ENCODE assay signal across 25 cellular contexts in genomic region chr3:150020527-150020926, GRCh38. TPM values are rescaled to one million over a fixed set of nuclear protein-coding genes. Genes with fewer than 3 reads are reported as not detected.
DNase-seq lines count a peak whose midpoint lies in the region; FAIRE-seq and TF ChIP-seq lines count a peak whose summit lies in the region.
"Had no signal": no experiment of that assay in that cellular context is flagged by ENCODE, and none has a peak within 500 bp of the region (broad histone marks: within the 10 kb centered on the region; RNA-seq: fewer than 3 reads in every experiment).

No MANE protein-coding gene starts in this region.

- in situ Hi-C loops in brain microvascular endothelial cell (cut with HindIII; ENCODE audit: low pct_ligation_motif_present, low sequenced_read_pairs), result no loop called here

- no peaks in the 10 kb centered on the region for H3K9me1 ChIP-seq in keratinocyte (ENCODE audit: control insufficient read depth, extremely low read depth, insufficient read depth, low read length)

- H3K27me3 ChIP-seq in brain microvascular endothelial cell (replicated peaks), result no peaks in the 10 kb centered on the region
- no peaks in the 10 kb centered on the region for H3K27me3 ChIP-seq in keratinocyte (ENCODE audit: control insufficient read depth, extremely low read depth, insufficient read depth, low read length)
- H3K27me3 ChIP-seq: heart right ventricle, SJSA1, testis had no signal

- H3K9me3 Mint-ChIP-seq in activated CD4-positive, alpha-beta memory T cell treated with anti-CD3 and anti-CD28 coated beads for 36 hours, result peaks cover 17% of the 10 kb centered on the region
- H3K9me3 Mint-ChIP-seq: activated T-helper 2 cell treated with anti-CD3 and anti-CD28 coated beads, Interferon-gamma antibody, Interleukin-2, Interleukin-4, amounts not matched to agents 10 μg/mL and 5 μg/mL and 100 μg/mL, durations not matched to agents 14 hours and 24 hours and 36 hours; T-helper 2 cell treated with Interferon-gamma antibody and Interleukin-4, amounts not matched to agents 5 μg/mL and 100 μg/mL, for 36 hours had no signal

- H3K36me3 ChIP-seq in brain microvascular endothelial cell (replicated peaks), result no peaks in the 10 kb centered on the region
- H3K36me3 ChIP-seq in keratinocyte (ENCODE audit: control insufficient read depth in 2 of 2, extremely low read depth in 1 of 2, insufficient read depth in 2 of 2, low read length in 2 of 2), result no peaks in the 10 kb centered on the region
- H3K36me3 ChIP-seq: heart right ventricle, SJSA1 had no signal

- CTCF ChIA-PET in activated CD4-positive, alpha-beta memory T cell treated with anti-CD3 and anti-CD28 coated beads for 36 hours (lab: Charles Lee), result no interaction called here

- H4K20me1 ChIP-seq in keratinocyte (ENCODE audit: control insufficient read depth, extremely low read depth, insufficient read depth, low read length), result no peaks in the 10 kb centered on the region

- H3K4me1 Mint-ChIP-seq in activated CD4-positive, alpha-beta memory T cell treated with anti-CD3 and anti-CD28 coated beads for 36 hours (ENCODE audit: low read depth), result no peaks in the 10 kb centered on the region
- H3K4me1 Mint-ChIP-seq: activated CD8-positive, alpha-beta memory T cell treated with anti-CD3 and anti-CD28 coated beads, Interleukin-2, amount 10 ng/mL, durations not matched to agents 7 days and 5 days had no signal

- peaks cover 9% of the 10 kb centered on the region for H3K4me1 ChIP-seq in keratinocyte (ENCODE audit: control insufficient read depth, extremely low read depth, insufficient read depth, low read length)
- H3K4me1 ChIP-seq: heart right ventricle, psoas muscle, testis had no signal

- TF ChIP-seq CTCF in brain microvascular endothelial cell (IDR thresholded peaks at IDR 0.05; ENCODE audit: low read depth, low read length, missing control alignments) (no peak), keratinocyte (optimal IDR thresholded peaks at IDR 0.05 in 1 of 3, IDR thresholded peaks at IDR 0.05 in 1 of 3, conservative IDR thresholded peaks at IDR 0.05 in 1 of 3; ENCODE audit: extremely low read depth in 1 of 3, insufficient read depth in 2 of 3, low read length in 3 of 3) (no peak)

- DNase-seq in Daoy (ENCODE audit: low read depth) (peak; percentile 25), NCI-H226 (peak; percentile 63), brain microvascular endothelial cell (peak; percentile 66), keratinocyte (ENCODE audit: low read depth, low spot score) (no peak), dermis blood vessel endothelial cell (no peak), NCI-H510A (lab: John Stamatoyannopoulos, UW) (no peak), SHP77 treated with DMSO at 0.1 percent for 48 hours (lab: John Stamatoyannopoulos, UW) (no peak)
- DNase-seq in activated CD4-positive, alpha-beta memory T cell treated with anti-CD3 and anti-CD28 coated beads for 36 hours, result no peak
- DNase-seq: activated CD4-positive, CD25-positive, alpha-beta regulatory T cell treated with anti-CD3 and anti-CD28 coated beads, Interleukin-2, amount 50 U/mL, for 72 hours; activated CD8-positive, alpha-beta memory T cell treated with anti-CD3 and anti-CD28 coated beads, Interleukin-2, amount 10 ng/mL, durations not matched to agents 7 days and 5 days; AML-193; heart right ventricle; islet precursor cell; mesendoderm; NCI-H2227 treated with DMSO at 0.1 percent for 48 hours; nephron progenitor cell; psoas muscle; stimulated activated CD4-positive, alpha-beta T cell treated with anti-CD3 and anti-CD28 coated beads, Interleukin-12 subunit alpha, Interleukin-12 subunit beta, amount 100 ng/mL, for 4 hours; testis had no signal

- H3K27ac ChIP-seq in brain microvascular endothelial cell, result no peak overlapping the region
- H3K27ac ChIP-seq in keratinocyte (ENCODE audit: control insufficient read depth, insufficient read depth, low read length), result no peak overlapping the region
- H3K27ac ChIP-seq: coronary artery, epithelial cell of prostate, heart right ventricle, psoas muscle, SJSA1, testis had no signal

- H3K4me3 Mint-ChIP-seq in activated CD4-positive, alpha-beta memory T cell treated with anti-CD3 and anti-CD28 coated beads for 36 hours, result no peak overlapping the region
- H3K4me3 Mint-ChIP-seq: activated CD8-positive, alpha-beta memory T cell treated with anti-CD3 and anti-CD28 coated beads, Interleukin-2, amount 10 ng/mL, durations not matched to agents 7 days and 5 days; nephron progenitor cell; T-helper 2 cell treated with Interferon-gamma antibody and Interleukin-4, amounts not matched to agents 5 μg/mL and 100 μg/mL, for 36 hours had no signal

- no peak overlapping the region for H3K27ac Mint-ChIP-seq in activated CD4-positive, alpha-beta memory T cell treated with anti-CD3 and anti-CD28 coated beads for 36 hours
- H3K27ac Mint-ChIP-seq: activated CD8-positive, alpha-beta memory T cell treated with anti-CD3 and anti-CD28 coated beads, Interleukin-2, amount 10 ng/mL, durations not matched to agents 7 days and 5 days; activated T-helper 2 cell treated with anti-CD3 and anti-CD28 coated beads, Interferon-gamma antibody, Interleukin-2, Interleukin-4, amounts not matched to agents 10 μg/mL and 5 μg/mL and 100 μg/mL, durations not matched to agents 14 hours and 24 hours and 36 hours; nephron progenitor cell; T-helper 2 cell treated with Interferon-gamma antibody and Interleukin-4, amounts not matched to agents 5 μg/mL and 100 μg/mL, for 36 hours had no signal

- H3K9ac ChIP-seq in keratinocyte (ENCODE audit: control insufficient read depth, extremely low read depth, insufficient read depth, low read length), result no peak overlapping the region

- dilution Hi-C loops in keratinocyte (cut with MboI; ENCODE audit: extremely low pct_ligation_motif_present, low sequenced_read_pairs), result no loop called here

- no peak overlapping the region for H2AFZ ChIP-seq in keratinocyte (ENCODE audit: control insufficient read depth, low read length)

- H3K27me3 Mint-ChIP-seq in activated CD4-positive, alpha-beta memory T cell treated with anti-CD3 and anti-CD28 coated beads for 36 hours, result peaks cover 22% of the 10 kb centered on the region

- intact Hi-C loops in activated CD4-positive, alpha-beta memory T cell treated with anti-CD3 and anti-CD28 coated beads for 36 hours (cut with micrococcal nuclease), result no loop called here

- peak overlapping the region; percentile 45 for H3K4me2 ChIP-seq in keratinocyte (ENCODE audit: control insufficient read depth, extremely low read depth, insufficient read depth, low read depth, low read length)

- H3K36me3 Mint-ChIP-seq in activated CD4-positive, alpha-beta memory T cell treated with anti-CD3 and anti-CD28 coated beads for 36 hours, result no peaks in the 10 kb centered on the region
- H3K36me3 Mint-ChIP-seq: activated CD8-positive, alpha-beta memory T cell treated with anti-CD3 and anti-CD28 coated beads, Interleukin-2, amount 10 ng/mL, durations not matched to agents 7 days and 5 days had no signal

- no peaks in the 10 kb centered on the region for H3K79me2 ChIP-seq in keratinocyte (ENCODE audit: control insufficient read depth, insufficient read depth, low read length)

- H3K9me3 ChIP-seq in keratinocyte (ENCODE audit: control insufficient read depth, low read depth, low read length), result no peaks in the 10 kb centered on the region
- H3K9me3 ChIP-seq: testis had no signal

- peak; percentile 60 for FAIRE-seq in keratinocyte (lab: Jason Lieb, UNC)
- FAIRE-seq: H1 had no signal

- POLR2A ChIA-PET in activated CD4-positive, alpha-beta memory T cell treated with anti-CD3 and anti-CD28 coated beads for 36 hours (lab: Charles Lee), result no interaction called here

- H3K4me3 ChIP-seq in brain microvascular endothelial cell (ENCODE audit: low read depth, low read length) (no peak overlapping the region), keratinocyte (ENCODE audit: control insufficient read depth in 2 of 3, extremely low read depth in 1 of 3, insufficient read depth in 2 of 3, low read depth in 1 of 3, low read length in 3 of 3) (no peak overlapping the region)
- H3K4me3 ChIP-seq: coronary artery, heart right ventricle, psoas muscle, SJSA1, testis had no signal

RNA-seq across cellular contexts. Expression of gene PFN2, which starts 49.8 kb away (rescaled TPM):
- 243 and 282 TPM in 2 replicates for total RNA-seq in Daoy (2014; rRNA removed; shearing (Covaris generic))
- polyA plus RNA-seq in keratinocyte, result 253 to 334 TPM (median 304 TPM) in 3 replicates
- polyA plus RNA-seq in keratinocyte (2011; ENCODE audit: low read depth), result 62.2 TPM
- 320 and 522 TPM in 2 replicates for polyA plus RNA-seq in keratinocyte (2011; cell fraction: cytosol; rRNA removed)
- 174 and 191 TPM in 2 replicates for polyA plus RNA-seq in keratinocyte (2011; cell fraction: nucleus; rRNA removed)
- 74.3 and 130 TPM in 2 replicates for polyA plus RNA-seq in keratinocyte (2012; ENCODE audit: low replicate concordance)
- polyA minus RNA-seq in keratinocyte, result 37.6 to 179 TPM (median 170 TPM) in 3 replicates
- 157 TPM for polyA minus RNA-seq in keratinocyte (2011; cell fraction: cytosol; rRNA and poly(A)+ RNA removed)
- 31.0 and 53.1 TPM in 2 replicates for polyA minus RNA-seq in keratinocyte (2011; cell fraction: nucleus; rRNA and poly(A)+ RNA removed)
- 16.8 and 39.8 TPM in 2 replicates for total RNA-seq in dermis blood vessel endothelial cell
- total RNA-seq in activated CD4-positive, alpha-beta memory T cell treated with anti-CD3 and anti-CD28 coated beads for 36 hours, result 1 to 10 TPM; 2.9 to 3.4 TPM

Comparison
In these comparisons a context has a peak if more than half of its experiments do, and no peak if none do; other contexts are left out.
1. DNase-seq: peak in Daoy (single experiment), NCI-H226 (single experiment) and brain microvascular endothelial cell (single experiment); none in keratinocyte (single experiment), dermis blood vessel endothelial cell (single experiment), activated CD4-positive, alpha-beta memory T cell treated with anti-CD3 and anti-CD28 coated beads for 36 hours (single experiment), NCI-H510A (single experiment) and SHP77 treated with DMSO at 0.1 percent for 48 hours (single experiment).